In the genomic region with DNA sequence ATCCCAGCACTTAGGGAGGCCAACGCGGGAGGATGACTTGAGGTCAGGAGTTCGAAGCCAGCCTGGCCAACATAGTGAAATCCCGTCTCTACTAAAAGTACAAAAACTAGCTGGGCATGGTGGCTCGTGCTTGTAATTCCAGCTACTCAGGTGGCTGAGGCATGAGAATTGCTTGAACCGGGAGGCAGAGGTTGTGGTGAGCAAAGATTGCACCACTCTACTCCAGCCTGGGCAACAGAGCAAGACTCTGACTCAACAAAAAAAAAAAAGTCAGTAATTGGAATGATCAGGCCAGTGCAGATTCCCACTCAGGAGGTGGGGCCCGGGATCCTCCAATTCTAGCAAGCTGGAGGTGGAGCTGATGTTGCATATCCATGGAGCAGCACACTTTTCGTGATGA, we compare ENCODE assay signal across 27 cellular contexts. TPM values are rescaled to one million over a fixed set of nuclear protein-coding genes. Genes with fewer than 3 reads are reported as not detected.
"Had no signal": no experiment of that assay in that cellular context is flagged by ENCODE, and none has a peak within 500 bp of the region (broad histone marks: within the 10 kb centered on the region; RNA-seq: fewer than 3 reads in every experiment).

No MANE protein-coding gene starts in this region.

- DNase-seq: KBM-7; MV-4-11; NCI-H1048; NCI-H1105 treated with DMSO at 0.1 percent for 48 hours; NCI-H1417 treated with DMSO at 0.1 percent for 48 hours; NCI-H146; NCI-H1694 treated with DMSO at 0.1 percent for 48 hours; NCI-H1930; NCI-H2081 treated with DMSO at 0.1 percent for 48 hours; NCI-H2171; NCI-H226; NCI-H446; NCI-H510A; NCI-H524 treated with DMSO at 0.1 percent for 48 hours; NCI-H69; NCI-H774; NK-92 treated with Interleukin-12 subunit alpha and Interleukin-12 subunit beta, amount 100 ng/mL, for 24 hours; PC-3; SHP77 treated with DMSO at 0.1 percent for 48 hours; SJCRH30 had no signal

- H3K27me3 ChIP-seq: SJCRH30 had no signal

- H3K9me3 ChIP-seq: SJCRH30 had no signal

- H3K36me3 ChIP-seq: SJCRH30 had no signal

- H3K27ac ChIP-seq: SJCRH30 had no signal

- ATAC-seq: Panc1, PC-3, Right ventricle myocardium inferior, SK-N-SH treated with all-trans-retinoic acid at 6 μM for 48 hours had no signal

- H3K4me3 ChIP-seq: SJCRH30 had no signal

RNA-seq across cellular contexts. Expression of a gene that starts 5.6 kb away (rescaled TPM):
- total RNA-seq: LHCN-M2 had no signal

RNA-seq across cellular contexts. Expression of a gene that starts 12.8 kb away (rescaled TPM):
- total RNA-seq: LHCN-M2, MCF 10A, OCI-LY7, PC-3, RPMI7951 had no signal
